1 cellular context compared by ENCODE assay signal in genomic region chr15:36814708-36815107, GRCh38.
A peak's percentile ranks its signal among the peaks of the same experiment; 100 is the strongest.
TF ChIP-seq lines count a peak whose summit lies in the region.

No MANE protein-coding gene starts in this region.

TF ChIP-seq in HepG2, 621 proteins besides CTCF, POLR2A, EP300 and RAD21 (continued from another document and continues in another):
- TF ChIP-seq RERE (CRISPR knock-in tag; IDR thresholded peaks at IDR 0.05; ENCODE audit: low read depth) (peak; percentile 31; the same call in 1 of the 2 replicates), CENPT (CRISPR knock-in tag; IDR thresholded peaks at IDR 0.05; ENCODE audit: low read depth) (no peak), ZNF773 (CRISPR knock-in tag; IDR thresholded peaks at IDR 0.05; ENCODE audit: borderline replicate concordance) (no peak), JDP2 (CRISPR knock-in tag; IDR thresholded peaks at IDR 0.05; ENCODE audit: borderline replicate concordance) (no peak), PREB (CRISPR knock-in tag; IDR thresholded peaks at IDR 0.05) (no peak), IRX3 (CRISPR knock-in tag; IDR thresholded peaks at IDR 0.05; ENCODE audit: borderline replicate concordance, low read depth) (no peak), ZNF891 (CRISPR knock-in tag; IDR thresholded peaks at IDR 0.05) (no peak), FOXK1 (CRISPR knock-in tag; IDR thresholded peaks at IDR 0.05; ENCODE audit: borderline replicate concordance, low read depth) (0 out of 2 replicates have a peak, but pooled peaks have one; percentile 15), JUNB (CRISPR knock-in tag; IDR thresholded peaks at IDR 0.05; ENCODE audit: borderline replicate concordance) (no peak), ZNF281 (CRISPR knock-in tag; IDR thresholded peaks at IDR 0.05; ENCODE audit: borderline replicate concordance) (peak; percentile 15; the same call in 1 of the 2 replicates), SNAPC2 (CRISPR knock-in tag; IDR thresholded peaks at IDR 0.05) (no peak), NPAS2 (CRISPR knock-in tag; IDR thresholded peaks at IDR 0.05; ENCODE audit: borderline replicate concordance) (no peak), ZNF552 (CRISPR knock-in tag; IDR thresholded peaks at IDR 0.05; ENCODE audit: borderline replicate concordance) (no peak), ZNF503 (CRISPR knock-in tag; IDR thresholded peaks at IDR 0.05) (0 out of 2 replicates have a peak, but pooled peaks have one; percentile 30), ZNF761 (CRISPR knock-in tag; conservative IDR thresholded peaks at IDR 0.05) (no peak), ZNF230 (CRISPR knock-in tag; IDR thresholded peaks at IDR 0.05) (no peak), PAX8 (CRISPR knock-in tag; IDR thresholded peaks at IDR 0.05; ENCODE audit: borderline replicate concordance) (no peak), SOX6 (IDR thresholded peaks at IDR 0.05) (no peak), SOX6 (CRISPR knock-in tag; IDR thresholded peaks at IDR 0.05) (peak; percentile 21; the same call in 1 of the 2 replicates), HDAC2 (CRISPR knock-in tag; IDR thresholded peaks at IDR 0.05) (0 out of 2 replicates have a peak, but pooled peaks have one; percentile 34), RARA (CRISPR knock-in tag; IDR thresholded peaks at IDR 0.05) (peak; percentile 85), MXI1 (IDR thresholded peaks at IDR 0.05; ENCODE audit: borderline replicate concordance, low read depth, low read length) (no peak), HHEX (CRISPR knock-in tag; IDR thresholded peaks at IDR 0.05) (0 out of 2 replicates have a peak, but pooled peaks have one; percentile 31), MYPOP (CRISPR knock-in tag; IDR thresholded peaks at IDR 0.05) (no peak), MED1 (CRISPR knock-in tag; IDR thresholded peaks at IDR 0.05) (0 out of 2 replicates have a peak, but pooled peaks have one; percentile 19), NFIC (IDR thresholded peaks at IDR 0.05; ENCODE audit: low read length) (0 out of 2 replicates have a peak, but pooled peaks have one; percentile 29), ERF (CRISPR knock-in tag; IDR thresholded peaks at IDR 0.05) (no peak), ZBTB8A (CRISPR knock-in tag; IDR thresholded peaks at IDR 0.05; ENCODE audit: borderline replicate concordance, low read depth) (no peak), SATB2 (CRISPR knock-in tag; IDR thresholded peaks at IDR 0.05) (no peak), NAIF1 (CRISPR knock-in tag; IDR thresholded peaks at IDR 0.05; ENCODE audit: borderline replicate concordance) (no peak), ZNF558 (CRISPR knock-in tag; IDR thresholded peaks at IDR 0.05; ENCODE audit: borderline replicate concordance) (no peak), ZNF235 (CRISPR knock-in tag; IDR thresholded peaks at IDR 0.05; ENCODE audit: borderline replicate concordance) (no peak), LBX2 (CRISPR knock-in tag; IDR thresholded peaks at IDR 0.05; ENCODE audit: borderline replicate concordance) (no peak), ARID5B (CRISPR knock-in tag; IDR thresholded peaks at IDR 0.05) (peak; percentile 97), FOSL2 (CRISPR knock-in tag; IDR thresholded peaks at IDR 0.05) (peak; percentile 48), TBL1XR1 (IDR thresholded peaks at IDR 0.05; ENCODE audit: borderline replicate concordance, low read length, partially characterized antibody) (peak; percentile 86), RFX5 (IDR thresholded peaks at IDR 0.05; ENCODE audit: low read depth, low read length) (no peak), SOX13 (IDR thresholded peaks at IDR 0.05) (no peak), SOX13 (CRISPR knock-in tag; conservative IDR thresholded peaks at IDR 0.05 in 1 of 2, IDR thresholded peaks at IDR 0.05 in 1 of 2) (peak in 1 of 2 experiments; percentile 62; a peak in 1 of 4 replicates), HMGA1 (CRISPR knock-in tag; conservative IDR thresholded peaks at IDR 0.05) (no peak), SMC3 (IDR thresholded peaks at IDR 0.05; ENCODE audit: low read length) (peak; percentile 10; the same call in 1 of the 2 replicates), ZNF12 (CRISPR knock-in tag; IDR thresholded peaks at IDR 0.05) (peak; percentile 39; the same call in 1 of the 2 replicates), FOXP1 (IDR thresholded peaks at IDR 0.05) (no peak), FOXP1 (CRISPR knock-in tag; IDR thresholded peaks at IDR 0.05) (0 out of 2 replicates have a peak, but pooled peaks have one; percentile 43), ZNF441 (CRISPR knock-in tag; IDR thresholded peaks at IDR 0.05; ENCODE audit: borderline replicate concordance) (no peak), FOXK2 (IDR thresholded peaks at IDR 0.05) (no peak), TBX3 (IDR thresholded peaks at IDR 0.05; ENCODE audit: borderline replicate concordance) (peak; percentile 32; the same call in 1 of the 2 replicates), PHF8 (CRISPR knock-in tag; IDR thresholded peaks at IDR 0.05) (no peak), SKI (IDR thresholded peaks at IDR 0.05; ENCODE audit: partially characterized antibody) (peak; percentile 94), HMG20B (CRISPR knock-in tag; conservative IDR thresholded peaks at IDR 0.05) (0 out of 2 replicates have a peak, but pooled peaks have one; percentile 31), ISL2 (CRISPR knock-in tag; IDR thresholded peaks at IDR 0.05) (0 out of 2 replicates have a peak, but pooled peaks have one; percentile 47), KLF11 (CRISPR knock-in tag; IDR thresholded peaks at IDR 0.05) (no peak), ZNF207 (IDR thresholded peaks at IDR 0.05; ENCODE audit: borderline replicate concordance) (no peak), ZIK1 (CRISPR knock-in tag; IDR thresholded peaks at IDR 0.05; ENCODE audit: borderline replicate concordance, low read depth) (no peak), NFRKB (IDR thresholded peaks at IDR 0.05) (no peak), FOXA3 (CRISPR knock-in tag; IDR thresholded peaks at IDR 0.05) (peak; percentile 49), ATRX (CRISPR knock-in tag; IDR thresholded peaks at IDR 0.05; ENCODE audit: borderline replicate concordance) (no peak), CEBPG (CRISPR knock-in tag; IDR thresholded peaks at IDR 0.05) (peak; percentile 87)
